Comparison of ENCODE assay signal across 19 cellular contexts in genomic region chr10:48503293-48503911, GRCh38.
DNase-seq lines count a peak whose midpoint lies in the region; ATAC-seq, FAIRE-seq and TF ChIP-seq lines count a peak whose summit lies in the region.
"Had no signal": no experiment of that assay in that cellular context is flagged by ENCODE, and none has a peak within 500 bp of the region (broad histone marks: within the 10 kb centered on the region; RNA-seq: fewer than 3 reads in every experiment).

No MANE protein-coding gene starts in this region.

- H3K79me1 ChIP-seq in IMR-90 (ENCODE audit: low read depth in 1 of 2, low read length in 2 of 2): peaks cover 49 to 91% of the 10 kb centered on the region in 2 experiments

- dilution Hi-C loops in IMR-90 (cut with HindIII; ENCODE audit: low sequenced_read_pairs, unreplicated experiment): no loop called here

- no peak overlapping the region for H3K9ac ChIP-seq in IMR-90 (ENCODE audit: low read depth, low read length)
- no peak overlapping the region for H3K9ac ChIP-seq in kidney (ENCODE audit: low read length in 2 of 2)
- H3K9ac ChIP-seq: GM23248 had no signal

- CTCF ChIA-PET in IMR-90 (lab: Yijun Ruan, JAX): no interaction called here

- H2BK15ac ChIP-seq in IMR-90 (ENCODE audit: low read depth, low read length): no peak overlapping the region

- TF ChIP-seq POLR2A in IMR-90 (IDR thresholded peaks at IDR 0.05; ENCODE audit: low read depth, low read length) (no peak), ovary (IDR thresholded peaks at IDR 0.05) (no peak)

- TF ChIP-seq EP300 in ovary (IDR thresholded peaks at IDR 0.05): no peak

- H3K27me3 ChIP-seq in IMR-90 (ENCODE audit: control insufficient read depth, insufficient read depth, low read length): no peaks in the 10 kb centered on the region
- no peaks in the 10 kb centered on the region for H3K27me3 ChIP-seq in ovary
- H3K27me3 ChIP-seq: Peyer's patch had no signal

- H3K36me3 ChIP-seq in IMR-90 (ENCODE audit: control insufficient read depth, insufficient read depth, low read length) (no peaks in the 10 kb centered on the region), kidney (ENCODE audit: control insufficient read depth in 1 of 2, insufficient read depth in 2 of 2, low read length in 2 of 2) (no peaks in the 10 kb centered on the region), ovary (no peaks in the 10 kb centered on the region)
- H3K36me3 ChIP-seq: Peyer's patch had no signal

- H3K18ac ChIP-seq in IMR-90 (ENCODE audit: low read depth, low read length): no peak overlapping the region

- no peak overlapping the region for H3K4me2 ChIP-seq in IMR-90 (ENCODE audit: low read depth, low read length)

- H3K4me1 ChIP-seq in IMR-90 (ENCODE audit: control insufficient read depth, insufficient read depth, low read length) (peaks cover 14% of the 10 kb centered on the region), kidney (ENCODE audit: control insufficient read depth in 1 of 2, insufficient read depth in 1 of 2, low read depth in 1 of 2, low read length in 2 of 2) (no peaks in the 10 kb centered on the region), ovary (ENCODE audit: insufficient read depth) (peaks cover 21% of the 10 kb centered on the region)
- H3K4me1 ChIP-seq: Peyer's patch had no signal

- H3K4ac ChIP-seq in IMR-90 (ENCODE audit: low read depth, low read length): no peak overlapping the region

- ATAC-seq in IMR-90 (ENCODE audit: low read depth) (no peak), GM18502 (IDR thresholded peaks at IDR 0.05; ENCODE audit: poor library complexity, unreplicated experiment) (no peak), GM18519 (IDR thresholded peaks at IDR 0.05; ENCODE audit: low FRiP score, unreplicated experiment) (no peak)
- ATAC-seq: Right ventricle myocardium inferior had no signal

- no peak overlapping the region for H2BK120ac ChIP-seq in IMR-90 (ENCODE audit: low read depth, low read length)

- no peak overlapping the region for H3K23ac ChIP-seq in IMR-90 (ENCODE audit: low read depth, low read length)

- peaks cover 42% of the 10 kb centered on the region for H4K20me1 ChIP-seq in IMR-90 (ENCODE audit: insufficient read depth, low read length)

- no CpG with 5 or more reads among the region's 11 CpGs for WGBS in IMR-90 (ENCODE audit: extremely low coverage in 2 of 2, insufficient read length in 1 of 2), 2 experiments
- 84 to 88% (median 86%) methylated on average over 11 of the region's 11 CpGs for WGBS in ovary, 3 donors

- H4K5ac ChIP-seq in IMR-90 (ENCODE audit: low read depth, low read length): no peak overlapping the region

- H3K14ac ChIP-seq in IMR-90 (replicated peaks; ENCODE audit: low read depth, low read length): no peak overlapping the region

- peak overlapping the region; percentile 28 for H2AK9ac ChIP-seq in IMR-90 (replicated peaks; ENCODE audit: low read depth, low read length, poor library complexity)

- POLR2A ChIA-PET in IMR-90 (lab: Charles Lee; ENCODE audit: unreplicated experiment): no interaction called here

- no peak overlapping the region for H4K8ac ChIP-seq in IMR-90 (ENCODE audit: low read depth in 2 of 2, low read length in 2 of 2)

- no peak for FAIRE-seq in kidney (lab: Jason Lieb, UNC)
- FAIRE-seq: G401.6, GM18507 had no signal

- in situ Hi-C loops in IMR-90 (cut with MboI; ENCODE audit: low sequenced_read_pairs): loop anchor here (25.0 kb wide), 2 partner anchors 141 to 291 kb away; no protein-coding TSS in a partner anchor

- no peak overlapping the region for H2BK20ac ChIP-seq in IMR-90 (ENCODE audit: low read depth, low read length)

- TF ChIP-seq CTCF in IMR-90 (conservative IDR thresholded peaks at IDR 0.05; ENCODE audit: low read depth, low read length) (no peak), kidney (IDR thresholded peaks at IDR 0.05; ENCODE audit: borderline replicate concordance, extremely low read depth, insufficient read depth) (no peak), ovary (IDR thresholded peaks at IDR 0.05) (no peak)

- intact Hi-C loops in IMR-90 (cut with micrococcal nuclease) (no loop called here), kidney (cut with DNase I) (no loop called here), ovary (cut with DNase I) (loop anchor here in 2 of 4 donors (10.0 kb wide), 1 partner anchor 139 kb away; no protein-coding TSS in a partner anchor)

- H2AK5ac ChIP-seq in IMR-90 (ENCODE audit: low read depth, low read length): no peak overlapping the region

- H2AFZ ChIP-seq in IMR-90 (replicated peaks; ENCODE audit: low read length, poor library complexity): no peak overlapping the region
- H2AFZ ChIP-seq: GM23248 had no signal

- no peak overlapping the region for H3K4me3 ChIP-seq in IMR-90 (ENCODE audit: insufficient read depth, low read depth, low read length)
- no peak overlapping the region for H3K4me3 ChIP-seq in kidney (ENCODE audit: low read length in 2 of 2)
- no peak overlapping the region for H3K4me3 ChIP-seq in ovary
- H3K4me3 ChIP-seq: GM23248, Peyer's patch had no signal

- peaks cover 33% of the 10 kb centered on the region for H3K9me1 ChIP-seq in IMR-90 (ENCODE audit: insufficient read depth, low read length)

- no peaks in the 10 kb centered on the region for H3K9me3 ChIP-seq in IMR-90 (ENCODE audit: control insufficient read depth, insufficient read depth, low read length)
- H3K9me3 ChIP-seq in kidney (ENCODE audit: control insufficient read depth in 1 of 2, low read length in 2 of 2): no peaks in the 10 kb centered on the region
- H3K9me3 ChIP-seq in ovary: no peaks in the 10 kb centered on the region
- H3K9me3 ChIP-seq: Peyer's patch had no signal

- H3K56ac ChIP-seq in IMR-90 (ENCODE audit: extremely low read depth, insufficient read depth, low read length): no peak overlapping the region

- TF ChIP-seq RAD21 in IMR-90 (IDR thresholded peaks at IDR 0.05; ENCODE audit: low read length): no peak

- H2BK5ac ChIP-seq in IMR-90 (ENCODE audit: low read depth, low read length, poor library complexity, severe bottlenecking): no peak overlapping the region

- no peak overlapping the region for H3K27ac ChIP-seq in IMR-90 (ENCODE audit: insufficient read depth, low read length)
- no peak overlapping the region for H3K27ac ChIP-seq in kidney (ENCODE audit: low read depth in 2 of 2, low read length in 2 of 2)
- peak overlapping the region in 1 of 2 donors; percentile 78 for H3K27ac ChIP-seq in ovary
- H3K27ac ChIP-seq: 22Rv1, GM23248, Peyer's patch had no signal

- no peak overlapping the region for H4K91ac ChIP-seq in IMR-90 (ENCODE audit: insufficient read depth, low read depth, low read length)

- no TSS peak for BruUV-seq in IMR-90 (replicated peaks; lab: Mats Ljungman, UMichigan)

- DNase-seq in NCI-H1417 (lab: John Stamatoyannopoulos, UW) (peak in 2 of 3 experiments; percentile 17 to 40), NCI-H1417 treated with DMSO at 0.1 percent for 48 hours (lab: John Stamatoyannopoulos, UW) (no peak), IMR-90 (no peak), kidney (peak; percentile 45), ovary (peak in 3 of 5 donors; percentile 10 to 29 (median 20))
- DNase-seq in NK-92 treated with Interleukin-12 subunit alpha and Interleukin-12 subunit beta, amount 100 ng/mL, for 24 hours (lab: John Stamatoyannopoulos, UW): no peak
- DNase-seq: DND-41, GM23248, KBM-7, NCI-H2081 treated with DMSO at 0.1 percent for 48 hours, NCI-H2227 treated with DMSO at 0.1 percent for 48 hours, NCI-H524 treated with DMSO at 0.1 percent for 48 hours, Peyer's patch had no signal

TF ChIP-seq in IMR-90, 13 proteins besides CTCF, POLR2A, EP300 and RAD21:
- TF ChIP-seq, protein P1, sequence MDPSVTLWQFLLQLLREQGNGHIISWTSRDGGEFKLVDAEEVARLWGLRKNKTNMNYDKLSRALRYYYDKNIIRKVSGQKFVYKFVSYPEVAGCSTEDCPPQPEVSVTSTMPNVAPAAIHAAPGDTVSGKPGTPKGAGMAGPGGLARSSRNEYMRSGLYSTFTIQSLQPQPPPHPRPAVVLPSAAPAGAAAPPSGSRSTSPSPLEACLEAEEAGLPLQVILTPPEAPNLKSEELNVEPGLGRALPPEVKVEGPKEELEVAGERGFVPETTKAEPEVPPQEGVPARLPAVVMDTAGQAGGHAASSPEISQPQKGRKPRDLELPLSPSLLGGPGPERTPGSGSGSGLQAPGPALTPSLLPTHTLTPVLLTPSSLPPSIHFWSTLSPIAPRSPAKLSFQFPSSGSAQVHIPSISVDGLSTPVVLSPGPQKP (IDR thresholded peaks at IDR 0.05; ENCODE audit: borderline replicate concordance, low read depth, low read length): no peak
- TF ChIP-seq MXI1 (IDR thresholded peaks at IDR 0.05; ENCODE audit: borderline replicate concordance, low read depth, low read length) (no peak), CEBPB (IDR thresholded peaks at IDR 0.05; ENCODE audit: low read depth, low read length) (no peak), RFX5 (IDR thresholded peaks at IDR 0.05; ENCODE audit: low read depth, low read length) (no peak), RCOR1 (IDR thresholded peaks at IDR 0.05; ENCODE audit: insufficient replicate concordance, low read length) (no peak), CHD1 (IDR thresholded peaks at IDR 0.05; ENCODE audit: low read depth, low read length) (no peak), SMC3 (IDR thresholded peaks at IDR 0.05; ENCODE audit: low read depth, low read length) (no peak), FOS (IDR thresholded peaks at IDR 0.05; ENCODE audit: low read depth, low read length) (no peak), BHLHE40 (IDR thresholded peaks at IDR 0.05; ENCODE audit: low read depth, low read length) (no peak)

Comparison
In these comparisons a context has a peak if more than half of its experiments do, and no peak if none do; other contexts are left out.
1. DNase-seq: peak in NCI-H1417 (2 of 3), kidney (single experiment) and ovary (3 of 5); none in NCI-H1417 treated with DMSO at 0.1 percent for 48 hours (single experiment), IMR-90 (single experiment) and NK-92 treated with Interleukin-12 subunit alpha and Interleukin-12 subunit beta, amount 100 ng/mL, for 24 hours (single experiment).